Comparison of ENCODE assay signal across 1 cellular context in genomic region chr6:36985384-36985962, GRCh38.
TF ChIP-seq lines count a peak whose summit lies in the region.

No MANE protein-coding gene starts in this region.

TF ChIP-seq in H1, 55 proteins besides CTCF, POLR2A, EP300 and RAD21 (continued from another document):
- TF ChIP-seq CHD7 (IDR thresholded peaks at IDR 0.05; ENCODE audit: insufficient replicate concordance, low read length), result no peak
- TF ChIP-seq CBX5 (IDR thresholded peaks at IDR 0.05; ENCODE audit: low read depth, low read length), result no peak
- no peak for TF ChIP-seq CEBPB (IDR thresholded peaks at IDR 0.05; ENCODE audit: low read depth, low read length)
- no peak for TF ChIP-seq SAP30 (IDR thresholded peaks at IDR 0.05; ENCODE audit: insufficient read depth, insufficient replicate concordance, low read length)
- no peak for TF ChIP-seq NANOG (IDR thresholded peaks at IDR 0.05; ENCODE audit: insufficient read depth, low read depth, low read length, poor library complexity, severe bottlenecking)
- no peak for TF ChIP-seq SRF (IDR thresholded peaks at IDR 0.05; ENCODE audit: low read depth, low read length)
- TF ChIP-seq BCL11A (IDR thresholded peaks at IDR 0.05; ENCODE audit: low read depth in 2 of 2, low read length in 2 of 2), result no peak
- no peak for TF ChIP-seq CREB1 (IDR thresholded peaks at IDR 0.05)
- no peak for TF ChIP-seq JUN (IDR thresholded peaks at IDR 0.05; ENCODE audit: low read depth, low read length)
